ENCODE assay signal across 11 cellular contexts in the genomic region with DNA sequence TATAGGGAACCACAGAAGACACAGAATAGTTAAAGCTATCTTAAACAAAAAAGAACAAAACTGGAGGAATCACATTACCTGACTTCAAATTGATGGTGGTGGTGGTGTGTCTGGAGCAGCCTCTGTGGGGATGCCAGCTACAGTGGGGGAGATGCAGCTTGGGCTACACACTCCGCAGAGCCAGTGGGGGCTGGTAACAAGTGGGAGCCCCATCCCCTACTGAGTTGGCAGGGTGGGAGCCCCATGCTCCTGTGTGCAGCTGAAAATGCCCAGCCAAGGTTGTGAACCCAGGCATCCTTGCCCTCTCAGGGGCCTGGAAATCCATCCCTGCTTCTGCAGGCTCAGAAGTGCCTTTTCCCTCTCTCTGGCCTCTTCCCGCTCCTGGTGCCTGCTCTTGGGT.
"Had no signal": no experiment of that assay in that cellular context is flagged by ENCODE, and none has a peak within 500 bp of the region (broad histone marks: within the 10 kb centered on the region; RNA-seq: fewer than 3 reads in every experiment).

No MANE protein-coding gene starts in this region.

- H3K4me1 Mint-ChIP-seq: GM23338, H9 had no signal

- ATAC-seq: GM23338, HCT116 had no signal

- H3K4me2 ChIP-seq: GM23338 had no signal

- H2AFZ ChIP-seq: GM23248, GM23338 had no signal

- H3K9me3 Mint-ChIP-seq: HFFc6 had no signal

- H3K4me3 ChIP-seq: GM23248, GM23338, HAP-1 had no signal

- H3K9me3 ChIP-seq: HAP-1 had no signal

- H3K27ac ChIP-seq: GM23248 had no signal

- H3K4me1 ChIP-seq: HAP-1 had no signal

- DNase-seq: GM23248, GOT3, H7, H9, HCEC 1CT, HFFc6 had no signal

- H3K9ac ChIP-seq: GM23248 had no signal

- FAIRE-seq: H1, H54 had no signal

- H3K4me3 Mint-ChIP-seq: GM23338, H9, HFFc6 had no signal

- H3K27ac Mint-ChIP-seq: GM23338, H9, HFFc6 had no signal
